Comparison of ENCODE assay signal across 10 cellular contexts in genomic region chr17:19379306-19380075, GRCh38. TPM values are rescaled to one million over a fixed set of nuclear protein-coding genes. Genes with fewer than 3 reads are reported as not detected.
DNase-seq lines count a peak whose midpoint lies in the region; ATAC-seq and TF ChIP-seq lines count a peak whose summit lies in the region.
"Had no signal": no experiment of that assay in that cellular context is flagged by ENCODE, and none has a peak within 500 bp of the region (broad histone marks: within the 10 kb centered on the region; RNA-seq: fewer than 3 reads in every experiment).

No MANE protein-coding gene starts in this region.

- peak overlapping the region; percentile 66 for H3K9ac ChIP-seq in mammary epithelial cell (ENCODE audit: insufficient read depth, low read length)

- no peak for ATAC-seq in heart left ventricle
- no peak for ATAC-seq in Right ventricle myocardium inferior

- H3K9me3 ChIP-seq in heart left ventricle (no peaks in the 10 kb centered on the region), mammary epithelial cell (replicated peaks; ENCODE audit: insufficient read depth, low read length) (no peaks in the 10 kb centered on the region), mononuclear cell (ENCODE audit: low read depth, low read length) (no peaks in the 10 kb centered on the region)

- BruUV-seq in mammary epithelial cell (replicated peaks; lab: Mats Ljungman, UMichigan), result no TSS peak

- H4K20me1 ChIP-seq in mammary epithelial cell (ENCODE audit: insufficient read depth, low read length), result no peaks in the 10 kb centered on the region

- TF ChIP-seq CTCF in heart left ventricle (IDR thresholded peaks at IDR 0.05) (no peak), mammary epithelial cell (conservative IDR thresholded peaks at IDR 0.05 in 1 of 2, IDR thresholded peaks at IDR 0.05 in 1 of 2; ENCODE audit: extremely low read depth in 1 of 2, insufficient read depth in 1 of 2, low read depth in 1 of 2, low read length in 2 of 2) (no peak)

- no peak for DNase-seq in heart left ventricle
- DNase-seq in Right ventricle myocardium inferior (ENCODE audit: missing footprints), result no peak
- no peak for DNase-seq in mammary epithelial cell
- no peak for DNase-seq in NCI-H146 (lab: John Stamatoyannopoulos, UW)
- no peak for DNase-seq in AG08395 (ENCODE audit: low spot score)
- no peak for DNase-seq in stimulated activated CD4-positive, alpha-beta T cell treated with anti-CD3 and anti-CD28 coated beads, Interleukin-2, amount 100 ng/mL, for 24 hours
- no peak for DNase-seq in ureter (ENCODE audit: low spot score)
- DNase-seq: foreskin melanocyte, NCI-H1694 had no signal

- peak overlapping the region; percentile 99 for H3K4me2 ChIP-seq in mammary epithelial cell (ENCODE audit: insufficient read depth, low read depth, low read length)

- WGBS in heart left ventricle, 4 donors, result 76 to 79% (median 77%) methylated on average over 14 to 15 of the region's 15 CpGs
- WGBS in mammary epithelial cell (ENCODE audit: low coverage, missing lambda C conversion rate), result 80% methylated on average over 15 of the region's 15 CpGs

- dilution Hi-C loops in mammary epithelial cell (cut with HindIII; ENCODE audit: low sequenced_read_pairs), result no loop called here

- H3K36me3 ChIP-seq in heart left ventricle, result peaks cover 0 to 53% (median 51%) of the 10 kb centered on the region in 9 donors
- H3K36me3 ChIP-seq in mammary epithelial cell (ENCODE audit: insufficient read depth, low read length), result peaks cover 26% of the 10 kb centered on the region

- H3K4me3 ChIP-seq in heart left ventricle (peak overlapping the region; percentile 65 to 97 (median 80)), mammary epithelial cell (replicated peaks in 1 of 3; ENCODE audit: insufficient read depth in 1 of 3, low read depth in 2 of 3, low read length in 3 of 3) (peak overlapping the region; percentile 81 to 87 (median 84)), mononuclear cell (ENCODE audit: low read length) (peak overlapping the region; percentile 78)

- intact Hi-C loops in heart left ventricle (cut with DNase I) (loop anchor here in 1 of 10 donors (5.0 to 10.0 kb wide), 2 partner anchors 68 to 265 kb away; partner anchors contain the start of gene ALDH3A2), Right ventricle myocardium inferior (cut with DNase I) (loop anchor here (5.0 kb wide), 1 partner anchor 268 kb away; the partner anchor contains the start of gene ALDH3A2), mammary epithelial cell (cut with micrococcal nuclease) (no loop called here)

- H3K27me3 ChIP-seq in heart left ventricle (no peaks in the 10 kb centered on the region), mammary epithelial cell (ENCODE audit: insufficient read depth, low read length) (no peaks in the 10 kb centered on the region), mononuclear cell (ENCODE audit: insufficient read depth, low read length) (no peaks in the 10 kb centered on the region)

- no peak for TF ChIP-seq POLR2A in heart left ventricle (IDR thresholded peaks at IDR 0.05)

- peak overlapping the region in 8 of 12 donors; percentile 80 to 99 (median 96) for H3K27ac ChIP-seq in heart left ventricle
- H3K27ac ChIP-seq in mammary epithelial cell (ENCODE audit: insufficient read depth, low read depth, low read length), result no peak overlapping the region

- in situ Hi-C loops in mammary epithelial cell (cut with MboI; ENCODE audit: low sequenced_read_pairs in 2 of 2), result no loop called here

- H3K4me1 ChIP-seq in heart left ventricle, result peaks cover 0 to 43% (median 25%) of the 10 kb centered on the region in 12 donors
- H3K4me1 ChIP-seq in mammary epithelial cell (ENCODE audit: insufficient read depth, low read length), result peaks cover 10% of the 10 kb centered on the region
- peaks cover 27% of the 10 kb centered on the region for H3K4me1 ChIP-seq in mononuclear cell (ENCODE audit: insufficient read depth, low read length)

- CTCF ChIA-PET in mammary epithelial cell (lab: Charles Lee; ENCODE audit: low non-redundant PET), result no interaction called here

- peak overlapping the region; percentile 87 for H2AFZ ChIP-seq in mammary epithelial cell (ENCODE audit: low read depth, low read length)

- peaks cover 41% of the 10 kb centered on the region for H3K79me2 ChIP-seq in mammary epithelial cell (ENCODE audit: insufficient read depth, low read length)

RNA-seq across cellular contexts. Expression of gene MAPK7, which starts 1.2 kb away (rescaled TPM):
- total RNA-seq in heart left ventricle (10 to 100 TPM in 6 of 9 donors, 1 to 10 TPM in 3; 8.2 to 25.4 (median 12.1) TPM), Right ventricle myocardium inferior (13.0 TPM), mammary epithelial cell (10 to 100 TPM; 19.1 to 21.5 TPM), mononuclear cell (16.0 TPM), ureter (30.6 TPM)
- polyA plus RNA-seq in heart left ventricle (10 to 100 TPM in 1 of 2 donors, 1 to 10 TPM in 1; 5.7 to 20.0 TPM), mammary epithelial cell (11.2 TPM)
- polyA minus RNA-seq in mammary epithelial cell, result 31.2 TPM

RNA-seq across cellular contexts. Expression of gene MFAP4, which starts 7.5 kb away (rescaled TPM):
- total RNA-seq in heart left ventricle (10 to 100 TPM; 15.7 to 84.3 (median 51.3) TPM), Right ventricle myocardium inferior (53.5 TPM), mammary epithelial cell (under 1 TPM in 1 of 2 donors, not detected in 1; 0.33 TPM), mononuclear cell (not detected), ureter (119 TPM)
- polyA plus RNA-seq in heart left ventricle (10 to 100 TPM; 19.4 to 29.0 TPM), mammary epithelial cell (not detected)
- not detected for polyA minus RNA-seq in mammary epithelial cell

RNA-seq across cellular contexts. Expression of gene B9D1, which starts 17.0 kb away (rescaled TPM):
- total RNA-seq in heart left ventricle (10 to 100 TPM in 5 of 9 donors, 1 to 10 TPM in 4; 5.6 to 27.9 (median 10.8) TPM), Right ventricle myocardium inferior (5.3 TPM), mammary epithelial cell (10 to 100 TPM; 21.2 to 23.2 TPM), mononuclear cell (0.63 TPM), ureter (22.7 TPM)
- polyA plus RNA-seq in heart left ventricle (10 to 100 TPM in 1 of 2 donors, 1 to 10 TPM in 1; 9.1 to 10.7 TPM), mammary epithelial cell (39.0 TPM)
- 25.0 TPM for polyA minus RNA-seq in mammary epithelial cell

RNA-seq across cellular contexts. Expression of gene RNF112, which starts 31.5 kb away (rescaled TPM):
- total RNA-seq in heart left ventricle, result 1 to 10 TPM in 6 of 9 donors, under 1 TPM in 3; 0.45 to 1.5 (median 1.1) TPM
- polyA plus RNA-seq in heart left ventricle, result 1 to 10 TPM; 2.6 to 3.0 TPM
- total RNA-seq in Right ventricle myocardium inferior, result 3.5 TPM
- total RNA-seq in mammary epithelial cell, result not detected
- not detected for polyA plus RNA-seq in mammary epithelial cell
- not detected for polyA minus RNA-seq in mammary epithelial cell
- 0.21 TPM for total RNA-seq in mononuclear cell
- 20.7 TPM for total RNA-seq in ureter

Comparison
In these comparisons a context has a peak if more than half of its experiments do, and no peak if none do; other contexts are left out.
1. RNA of gene MFAP4, which starts 7.5 kb away (total RNA-seq): 119 TPM in ureter (single experiment), 53.5 TPM in Right ventricle myocardium inferior (single experiment) and 15.7 to 84.3 TPM in heart left ventricle; 0.33 TPM in mammary epithelial cell and not detected in mononuclear cell (single experiment); every median in the first group is over 10 times any median in the second.
2. Peak in every context shown above with its lines, with median percentiles within 50 percentile points of each other: H3K4me3 ChIP-seq.